11 cellular contexts compared by ENCODE assay signal in the genomic region with DNA sequence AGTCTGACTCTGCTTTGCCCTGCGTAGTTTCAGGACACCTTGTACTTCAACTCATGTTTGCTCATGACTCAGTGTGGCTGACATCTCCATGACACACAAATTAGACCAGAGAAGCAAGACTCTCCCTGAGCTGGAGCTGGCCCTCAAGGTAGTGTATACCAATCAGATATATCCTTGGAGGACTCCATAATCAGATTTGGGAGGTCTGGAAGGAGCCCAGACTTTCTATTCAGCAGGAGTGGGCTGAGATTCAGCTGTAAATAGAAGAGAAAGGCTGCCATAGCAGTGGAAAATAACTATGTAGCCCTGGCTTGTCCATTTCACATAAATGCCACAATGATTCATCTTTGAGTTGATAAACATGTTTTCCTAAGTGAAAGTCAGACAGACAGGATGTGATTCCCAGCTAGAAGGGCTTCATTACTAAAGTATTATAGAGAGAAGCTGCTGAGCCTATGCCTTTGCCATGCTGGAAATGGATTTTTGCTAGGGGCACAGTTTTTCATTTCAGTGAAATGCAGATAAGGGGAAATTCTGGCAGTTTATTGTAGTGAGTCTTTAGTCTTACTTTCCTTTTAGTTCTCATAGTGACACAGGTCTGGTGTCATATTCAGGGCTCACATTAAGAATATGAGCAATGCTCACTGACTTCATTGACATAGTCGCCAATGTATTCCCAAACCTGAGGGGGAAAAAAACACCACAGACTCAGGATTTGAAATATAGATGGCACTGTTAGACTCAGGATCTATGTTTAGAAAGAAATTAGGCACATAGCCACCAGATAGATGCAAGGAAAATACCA.
DNase-seq lines count a peak whose midpoint lies in the region; ATAC-seq, FAIRE-seq and TF ChIP-seq lines count a peak whose summit lies in the region.
"Had no signal": no experiment of that assay in that cellular context is flagged by ENCODE, and none has a peak within 500 bp of the region (broad histone marks: within the 10 kb centered on the region; RNA-seq: fewer than 3 reads in every experiment).

No MANE protein-coding gene starts in this region.

- H3K27ac Mint-ChIP-seq in activated T-cell treated with anti-CD3 and anti-CD28 coated beads, Interleukin-2, amount 50 U/mL, for 24 hours = no peak overlapping the region
- H3K27ac Mint-ChIP-seq: naive thymus-derived CD8-positive, alpha-beta T cell; stimulated activated naive CD8-positive, alpha-beta T cell treated with anti-CD3 and anti-CD28 coated beads, Interleukin-15, Interleukin-2, amounts not matched to agents 100 ng/mL and 50 ng/mL, for 24 hours had no signal

- no peak for TF ChIP-seq CTCF in adrenal gland (IDR thresholded peaks at IDR 0.05)

- no peak overlapping the region for H3K4me3 Mint-ChIP-seq in activated T-cell treated with anti-CD3 and anti-CD28 coated beads, Interleukin-2, amount 50 U/mL, for 24 hours
- H3K4me3 Mint-ChIP-seq: naive thymus-derived CD8-positive, alpha-beta T cell; stimulated activated naive CD8-positive, alpha-beta T cell treated with anti-CD3 and anti-CD28 coated beads, Interleukin-15, Interleukin-2, amounts not matched to agents 100 ng/mL and 50 ng/mL, for 24 hours had no signal

- H3K4me3 ChIP-seq in adrenal gland (no peak overlapping the region), small intestine (ENCODE audit: low read depth in 1 of 2, low read length in 2 of 2) (no peak overlapping the region)

- H3K36me3 ChIP-seq in adrenal gland (replicated peaks in 1 of 2) (no peaks in the 10 kb centered on the region), small intestine (ENCODE audit: control insufficient read depth in 2 of 2, insufficient read depth in 2 of 2, low read length in 2 of 2) (no peaks in the 10 kb centered on the region)

- FAIRE-seq in small intestine (lab: Jason Lieb, UNC) = no peak

- DNase-seq in HT-29 (ENCODE audit: low spot score) (peak; percentile 3), adrenal gland (peak in 6 of 7 donors; percentile 13 to 65 (median 37)), glomerular endothelial cell (ENCODE audit: extremely low read depth, low read depth, low spot score) (peak; percentile 41), small intestine (peak; percentile 11), NCI-H1417 (lab: John Stamatoyannopoulos, UW) (no peak), NCI-H524 (lab: John Stamatoyannopoulos, UW) (no peak)
- no peak for DNase-seq in activated T-cell treated with anti-CD3 and anti-CD28 coated beads, Interleukin-2, amount 50 U/mL, for 24 hours
- DNase-seq: naive thymus-derived CD8-positive, alpha-beta T cell; NCI-H1092 treated with DMSO at 0.1 percent for 48 hours had no signal

- no peaks in the 10 kb centered on the region for H3K27me3 Mint-ChIP-seq in activated T-cell treated with anti-CD3 and anti-CD28 coated beads, Interleukin-2, amount 50 U/mL, for 24 hours
- H3K27me3 Mint-ChIP-seq: naive thymus-derived CD8-positive, alpha-beta T cell; stimulated activated naive CD8-positive, alpha-beta T cell treated with anti-CD3 and anti-CD28 coated beads, Interleukin-15, Interleukin-2, amounts not matched to agents 100 ng/mL and 50 ng/mL, for 24 hours had no signal

- H3K27me3 ChIP-seq in adrenal gland = no peaks in the 10 kb centered on the region
- H3K27me3 ChIP-seq in small intestine (ENCODE audit: control insufficient read depth in 2 of 2, insufficient read depth in 2 of 2, low read length in 2 of 2) = no peaks in the 10 kb centered on the region

- H3K9me3 ChIP-seq in adrenal gland (replicated peaks in 1 of 3) (no peaks in the 10 kb centered on the region), small intestine (ENCODE audit: control insufficient read depth, low read depth) (no peaks in the 10 kb centered on the region)

- 58 to 68% (median 67%) methylated on average over 2 of the region's 2 CpGs for WGBS in adrenal gland, 4 donors
- 82 to 83% (median 82%) methylated on average over 2 of the region's 2 CpGs for WGBS in small intestine, 3 donors

- H3K27ac ChIP-seq in adrenal gland = peak overlapping the region in 2 of 5 donors; percentile 20 to 61
- no peak overlapping the region for H3K27ac ChIP-seq in small intestine (ENCODE audit: low read depth in 1 of 2, low read length in 1 of 2)

- peak in 1 of 2 donors; percentile 13 for TF ChIP-seq POLR2A in adrenal gland (IDR thresholded peaks at IDR 0.05)

- H3K4me1 ChIP-seq in adrenal gland (replicated peaks in 1 of 2) (no peaks in the 10 kb centered on the region), small intestine (ENCODE audit: control insufficient read depth in 2 of 2, insufficient read depth in 1 of 2, low read depth in 1 of 2, low read length in 1 of 2) (no peaks in the 10 kb centered on the region)

- no peak for ATAC-seq in HG03571 (IDR thresholded peaks at IDR 0.05; ENCODE audit: unreplicated experiment)

- intact Hi-C loops in adrenal gland (cut with DNase I) = no loop called here

- no peaks in the 10 kb centered on the region for H3K36me3 Mint-ChIP-seq in activated T-cell treated with anti-CD3 and anti-CD28 coated beads, Interleukin-2, amount 50 U/mL, for 24 hours (ENCODE audit: low read depth)
- H3K36me3 Mint-ChIP-seq: naive thymus-derived CD8-positive, alpha-beta T cell had no signal

- H3K9me3 Mint-ChIP-seq in activated T-cell treated with anti-CD3 and anti-CD28 coated beads, Interleukin-2, amount 50 U/mL, for 24 hours = no peaks in the 10 kb centered on the region
- H3K9me3 Mint-ChIP-seq: stimulated activated naive CD8-positive, alpha-beta T cell treated with anti-CD3 and anti-CD28 coated beads, Interleukin-15, Interleukin-2, amounts not matched to agents 100 ng/mL and 50 ng/mL, for 24 hours had no signal

- H3K4me1 Mint-ChIP-seq in activated T-cell treated with anti-CD3 and anti-CD28 coated beads, Interleukin-2, amount 50 U/mL, for 24 hours (ENCODE audit: low read depth) = no peaks in the 10 kb centered on the region
- H3K4me1 Mint-ChIP-seq: naive thymus-derived CD8-positive, alpha-beta T cell had no signal

Comparison
In these comparisons a context has a peak if more than half of its experiments do, and no peak if none do; other contexts are left out.
1. DNase-seq: peak in HT-29 (single experiment), adrenal gland (6 of 7), glomerular endothelial cell (single experiment) and small intestine (single experiment); none in NCI-H1417 (0 of 3), NCI-H524 (0 of 2) and activated T-cell treated with anti-CD3 and anti-CD28 coated beads, Interleukin-2, amount 50 U/mL, for 24 hours (single experiment).